Comparison of ENCODE assay signal across 8 cellular contexts in the genomic region with DNA sequence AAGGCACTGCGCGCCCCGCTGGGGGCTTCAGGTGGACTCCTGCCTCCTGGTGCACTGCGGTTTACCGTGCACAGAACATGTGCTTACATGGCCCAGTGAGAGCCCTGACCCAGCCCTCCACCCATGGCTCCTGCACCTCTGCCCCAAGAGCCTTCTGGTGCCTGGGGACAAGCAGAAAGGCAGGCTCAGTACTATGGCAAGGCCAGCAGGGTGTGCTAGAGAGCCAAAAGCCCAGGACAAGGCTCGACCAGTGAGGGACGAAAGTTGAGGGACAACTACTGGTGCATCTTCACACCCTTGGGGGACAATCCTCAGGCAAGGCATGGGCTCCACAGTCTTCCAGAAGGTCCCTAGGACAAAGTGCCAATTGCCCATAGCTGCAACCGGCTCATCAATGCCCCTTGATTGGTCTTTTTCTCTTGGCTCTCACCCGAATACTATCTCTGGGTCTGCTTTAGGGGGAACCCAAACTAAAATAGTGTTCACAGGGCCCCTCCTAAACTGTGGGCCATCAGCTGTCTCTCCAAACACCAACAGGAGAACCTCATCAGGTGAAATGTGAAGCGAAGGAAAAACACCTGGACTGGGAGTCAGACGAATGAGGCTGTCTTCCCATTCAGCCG. TPM values are rescaled to one million over a fixed set of nuclear protein-coding genes. Genes with fewer than 3 reads are reported as not detected.
DNase-seq lines count a peak whose midpoint lies in the region; ATAC-seq and TF ChIP-seq lines count a peak whose summit lies in the region.

No MANE protein-coding gene starts in this region.

- H3K4me3 Mint-ChIP-seq in naive thymus-derived CD4-positive, alpha-beta T cell: no peak overlapping the region

- POLR2A ChIA-PET in naive thymus-derived CD4-positive, alpha-beta T cell (lab: Charles Lee): no interaction called here

- intact Hi-C loops in naive thymus-derived CD4-positive, alpha-beta T cell (cut with micrococcal nuclease): loop anchor here (1.0 kb wide), 2 partner anchors 40 to 131 kb away; no protein-coding TSS in a partner anchor

- CTCF ChIA-PET in naive thymus-derived CD4-positive, alpha-beta T cell (lab: Charles Lee): interaction anchor here (0.6 to 1.5 kb wide), 6 partner anchors 50 to 181 kb away, joined by 3 to 8 read pairs (median 3); no protein-coding TSS in a partner anchor

- H3K27me3 ChIP-seq in naive thymus-derived CD4-positive, alpha-beta T cell (ENCODE audit: control insufficient read depth in 2 of 2, insufficient read depth in 2 of 2, low read length in 2 of 2): no peaks in the 10 kb centered on the region

- H3K27me3 Mint-ChIP-seq in naive thymus-derived CD4-positive, alpha-beta T cell: peaks cover 0 to 4% (median 0%) of the 10 kb centered on the region in 5 donors

- no peak overlapping the region for H3K27ac ChIP-seq in naive thymus-derived CD4-positive, alpha-beta T cell (ENCODE audit: low read depth, low read length)

- no peak overlapping the region for H3K4me3 ChIP-seq in epithelial cell of proximal tubule (ENCODE audit: low read depth, low read length)
- H3K4me3 ChIP-seq in naive thymus-derived CD4-positive, alpha-beta T cell (ENCODE audit: low read length): no peak overlapping the region

- peak; percentile 65 for ATAC-seq in HG03196 (IDR thresholded peaks at IDR 0.05; ENCODE audit: unreplicated experiment)
- peak; percentile 85 for ATAC-seq in naive thymus-derived CD4-positive, alpha-beta T cell
- peak; percentile 84 for ATAC-seq in stimulated activated naive CD8-positive, alpha-beta T cell treated with anti-CD3 and anti-CD28 coated beads, Interleukin-15, Interleukin-2, amounts not matched to agents 100 U/mL and 50 U/mL, for 24 hours

- H3K4me1 ChIP-seq in naive thymus-derived CD4-positive, alpha-beta T cell (ENCODE audit: control insufficient read depth in 2 of 2, insufficient read depth in 2 of 2, low read length in 2 of 2): no peaks in the 10 kb centered on the region

- peak; percentile 84 for TF ChIP-seq CTCF in epithelial cell of proximal tubule (conservative IDR thresholded peaks at IDR 0.05; ENCODE audit: low read depth, low read length)

- no peaks in the 10 kb centered on the region for H3K36me3 Mint-ChIP-seq in naive thymus-derived CD4-positive, alpha-beta T cell

- H3K9me3 ChIP-seq in naive thymus-derived CD4-positive, alpha-beta T cell (ENCODE audit: control insufficient read depth in 2 of 3, low read length in 3 of 3): no peaks in the 10 kb centered on the region

- peak; percentile 43 for DNase-seq in DMS79 treated with DMSO at 0.1 percent for 48 hours (lab: John Stamatoyannopoulos, UW)
- DNase-seq in DMS79 (lab: John Stamatoyannopoulos, UW): no peak
- DNase-seq in NOMO-1 treated with DMSO at 0.1 percent for 48 hours (lab: John Stamatoyannopoulos, UW; ENCODE audit: unreplicated experiment): peak; percentile 38
- peak; percentile 61 for DNase-seq in activated CD8-positive, alpha-beta memory T cell treated with anti-CD3 and anti-CD28 coated beads, Interleukin-2, amount 50 U/mL, for 4 hours
- no peak for DNase-seq in epithelial cell of proximal tubule (ENCODE audit: low read depth)
- peak; percentile 7 to 72 (median 47) for DNase-seq in naive thymus-derived CD4-positive, alpha-beta T cell
- DNase-seq in stimulated activated naive CD8-positive, alpha-beta T cell treated with anti-CD3 and anti-CD28 coated beads, Interleukin-15, Interleukin-2, amounts not matched to agents 100 U/mL and 50 U/mL, for 24 hours: peak; percentile 75

- peaks cover 0 to 3% (median 0%) of the 10 kb centered on the region in 7 donors for H3K4me1 Mint-ChIP-seq in naive thymus-derived CD4-positive, alpha-beta T cell

- H3K36me3 ChIP-seq in naive thymus-derived CD4-positive, alpha-beta T cell (ENCODE audit: control insufficient read depth in 2 of 3, insufficient read depth in 3 of 3, low read length in 3 of 3): no peaks in the 10 kb centered on the region

- H3K9me3 Mint-ChIP-seq in naive thymus-derived CD4-positive, alpha-beta T cell: no peaks in the 10 kb centered on the region

- no peak overlapping the region for H3K27ac Mint-ChIP-seq in naive thymus-derived CD4-positive, alpha-beta T cell

RNA-seq across cellular contexts. Expression of gene PGA5, which starts 13.5 kb away (rescaled TPM):
- not detected in 2 replicates for total RNA-seq in epithelial cell of proximal tubule
- total RNA-seq in naive thymus-derived CD4-positive, alpha-beta T cell: not detected
- polyA plus RNA-seq in naive thymus-derived CD4-positive, alpha-beta T cell: not detected

RNA-seq across cellular contexts. Expression of gene PGA4, which starts 32.4 kb away (rescaled TPM):
- total RNA-seq in epithelial cell of proximal tubule: not detected in 2 replicates
- total RNA-seq in naive thymus-derived CD4-positive, alpha-beta T cell: 1 to 10 TPM in 1 of 5 experiments, not detected in 4; 1.9 TPM
- polyA plus RNA-seq in naive thymus-derived CD4-positive, alpha-beta T cell: not detected

RNA-seq across cellular contexts. Expression of gene VWCE, which starts 40.6 kb away (rescaled TPM):
- total RNA-seq in epithelial cell of proximal tubule: 0.65 and 3.5 TPM in 2 replicates
- 1 to 10 TPM in 1 of 5 experiments, under 1 TPM in 4; 0.16 to 3.8 (median 0.49) TPM for total RNA-seq in naive thymus-derived CD4-positive, alpha-beta T cell
- polyA plus RNA-seq in naive thymus-derived CD4-positive, alpha-beta T cell: not detected

RNA-seq across cellular contexts. Expression of gene PGA3, which starts 51.2 kb away (rescaled TPM):
- not detected in 2 replicates for total RNA-seq in epithelial cell of proximal tubule
- total RNA-seq in naive thymus-derived CD4-positive, alpha-beta T cell: under 1 TPM in 1 of 5 experiments, not detected in 4; 0.83 TPM
- polyA plus RNA-seq in naive thymus-derived CD4-positive, alpha-beta T cell: not detected

Comparison
In these comparisons a context has a peak if more than half of its experiments do, and no peak if none do; other contexts are left out.
1. DNase-seq: peak in DMS79 treated with DMSO at 0.1 percent for 48 hours (single experiment), NOMO-1 treated with DMSO at 0.1 percent for 48 hours (single experiment), activated CD8-positive, alpha-beta memory T cell treated with anti-CD3 and anti-CD28 coated beads, Interleukin-2, amount 50 U/mL, for 4 hours (single experiment), naive thymus-derived CD4-positive, alpha-beta T cell (9 of 9) and stimulated activated naive CD8-positive, alpha-beta T cell treated with anti-CD3 and anti-CD28 coated beads, Interleukin-15, Interleukin-2, amounts not matched to agents 100 U/mL and 50 U/mL, for 24 hours (single experiment); none in DMS79 (single experiment) and epithelial cell of proximal tubule (single experiment).
2. Peak in every context shown above with its lines, with median percentiles within 50 percentile points of each other: ATAC-seq.